ENCODE assay signal across 8 cellular contexts in the genomic region with DNA sequence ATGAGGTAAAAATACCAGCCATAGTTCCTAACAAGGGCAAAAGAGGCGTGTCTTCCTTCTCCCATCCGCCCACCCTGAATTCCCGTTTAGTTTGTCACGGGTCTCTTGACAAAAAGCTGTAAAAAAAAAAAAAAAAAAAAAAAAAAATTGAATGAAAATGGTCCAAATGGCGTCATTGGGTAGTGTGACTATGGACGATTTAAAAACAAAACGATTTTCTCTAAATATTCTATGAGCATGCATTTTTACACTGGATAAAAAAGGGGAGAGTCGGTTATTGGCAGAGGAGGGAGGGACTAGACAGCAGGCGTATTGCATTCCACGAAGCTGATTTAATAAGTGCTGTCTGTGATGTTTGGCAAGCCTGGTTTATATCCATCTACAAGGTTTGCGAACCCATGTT. TPM values are rescaled to one million over a fixed set of nuclear protein-coding genes. Genes with fewer than 3 reads are reported as not detected.
DNase-seq lines count a peak whose midpoint lies in the region; ATAC-seq and TF ChIP-seq lines count a peak whose summit lies in the region.

Gene FAM133A (plus strand): TSS at position 338 of the 403 bp plus-strand sequence. CDS start 35,214 bp downstream, outside the sequence.

- H3K4me3 Mint-ChIP-seq in activated T-helper 1 cell treated with anti-CD3 and anti-CD28 coated beads, Interleukin-12 subunit alpha, Interleukin-12 subunit beta, Interleukin-2, Interleukin-4 antibody, amounts not matched to agents 30 ng/mL and 10 ng/mL and 1 ng/mL, durations not matched to agents 14 hours and 24 hours and 36 hours = peak within 1 kb of the TSS; percentile 89

- ATAC-seq in heart right ventricle = peak; percentile 26 to 77 (median 61)

- peaks cover 8% of the 10 kb centered on the region for H3K27me3 Mint-ChIP-seq in activated T-helper 1 cell treated with anti-CD3 and anti-CD28 coated beads, Interleukin-12 subunit alpha, Interleukin-12 subunit beta, Interleukin-2, Interleukin-4 antibody, amounts not matched to agents 30 ng/mL and 10 ng/mL and 1 ng/mL, durations not matched to agents 14 hours and 24 hours and 36 hours (ENCODE audit: insufficient read depth)

- H3K4me3 ChIP-seq in HUES48 (ENCODE audit: low read depth, low read length) (peak within 1 kb of the TSS; percentile 85), heart right ventricle (peak within 1 kb of the TSS; percentile 39 to 68 (median 61)), rectal smooth muscle tissue (ENCODE audit: low read length) (peak within 1 kb of the TSS; percentile 85)

- DNase-seq in Ammon's horn (ENCODE audit: low spot score) = peak; percentile 51
- no peak for DNase-seq in activated T-helper 1 cell treated with anti-CD3 and anti-CD28 coated beads, Interleukin-12 subunit alpha, Interleukin-12 subunit beta, Interleukin-2, Interleukin-4 antibody, amounts not matched to agents 30 ng/mL and 10 ng/mL and 1 ng/mL, durations not matched to agents 14 hours and 24 hours and 36 hours (ENCODE audit: low spot score)
- DNase-seq in heart right ventricle = peak in 1 of 2 donors; percentile 3
- DNase-seq in occipital lobe (lab: John Stamatoyannopoulos, UW) = no peak
- DNase-seq in HT-29 (ENCODE audit: low spot score) = no peak
- no peak for DNase-seq in COLO668 (lab: John Stamatoyannopoulos, UW; ENCODE audit: unreplicated experiment)

- H3K9me3 ChIP-seq in HUES48 (ENCODE audit: control insufficient read depth, insufficient read depth, low read length) (no peaks in the 10 kb centered on the region), heart right ventricle (no peaks in the 10 kb centered on the region)

- H3K36me3 Mint-ChIP-seq in activated T-helper 1 cell treated with anti-CD3 and anti-CD28 coated beads, Interleukin-12 subunit alpha, Interleukin-12 subunit beta, Interleukin-2, Interleukin-4 antibody, amounts not matched to agents 30 ng/mL and 10 ng/mL and 1 ng/mL, durations not matched to agents 14 hours and 24 hours and 36 hours (ENCODE audit: low read depth) = no peaks in the 10 kb centered on the region

- H3K36me3 ChIP-seq in HUES48 (ENCODE audit: control insufficient read depth, insufficient read depth, low read length) (peaks cover 6% of the 10 kb centered on the region), heart right ventricle (no peaks in the 10 kb centered on the region), rectal smooth muscle tissue (ENCODE audit: control insufficient read depth, insufficient read depth, low read length) (no peaks in the 10 kb centered on the region)

- H3K27me3 ChIP-seq in HUES48 (ENCODE audit: control insufficient read depth, insufficient read depth, low read length) (no peaks in the 10 kb centered on the region), heart right ventricle (peaks cover 0 to 66% (median 0%) of the 10 kb centered on the region in 7 donors), rectal smooth muscle tissue (ENCODE audit: control insufficient read depth, insufficient read depth, low read length) (peaks cover 3% of the 10 kb centered on the region)

- H3K4me1 Mint-ChIP-seq in activated T-helper 1 cell treated with anti-CD3 and anti-CD28 coated beads, Interleukin-12 subunit alpha, Interleukin-12 subunit beta, Interleukin-2, Interleukin-4 antibody, amounts not matched to agents 30 ng/mL and 10 ng/mL and 1 ng/mL, durations not matched to agents 14 hours and 24 hours and 36 hours (ENCODE audit: low read depth) = peaks cover 6% of the 10 kb centered on the region

- intact Hi-C loops in activated T-helper 1 cell treated with anti-CD3 and anti-CD28 coated beads, Interleukin-12 subunit alpha, Interleukin-12 subunit beta, Interleukin-2, Interleukin-4 antibody, amounts not matched to agents 30 ng/mL and 10 ng/mL and 1 ng/mL, durations not matched to agents 14 hours and 24 hours and 36 hours (cut with micrococcal nuclease) = no loop called here
- intact Hi-C loops in heart right ventricle (cut with DNase I) = no loop called here

- 0 to 1% methylated on average over 11 of the region's 11 CpGs for WGBS in heart right ventricle, 2 donors

- no peak within 1 kb of the TSS for H3K27ac ChIP-seq in HUES48 (ENCODE audit: low read depth, low read length)
- peak within 1 kb of the TSS in 7 of 10 donors; percentile 24 to 77 (median 64) for H3K27ac ChIP-seq in heart right ventricle
- H3K27ac ChIP-seq in rectal smooth muscle tissue (ENCODE audit: low read depth, low read length) = peak within 1 kb of the TSS; percentile 61

- H3K4me1 ChIP-seq in HUES48 (ENCODE audit: control insufficient read depth, insufficient read depth, low read length) (peaks cover 9% of the 10 kb centered on the region), heart right ventricle (peaks cover 0 to 12% (median 0%) of the 10 kb centered on the region in 9 donors), rectal smooth muscle tissue (ENCODE audit: control insufficient read depth, insufficient read depth, low read length) (no peaks in the 10 kb centered on the region)

- H3K9ac ChIP-seq in HUES48 (ENCODE audit: low read depth, low read length) = peak within 1 kb of the TSS; percentile 62
- H3K9ac ChIP-seq in rectal smooth muscle tissue (ENCODE audit: low read length) = peak within 1 kb of the TSS; percentile 21

- peak within 1 kb of the TSS; percentile 77 for H3K27ac Mint-ChIP-seq in activated T-helper 1 cell treated with anti-CD3 and anti-CD28 coated beads, Interleukin-12 subunit alpha, Interleukin-12 subunit beta, Interleukin-2, Interleukin-4 antibody, amounts not matched to agents 30 ng/mL and 10 ng/mL and 1 ng/mL, durations not matched to agents 14 hours and 24 hours and 36 hours

- H3K9me3 Mint-ChIP-seq in activated T-helper 1 cell treated with anti-CD3 and anti-CD28 coated beads, Interleukin-12 subunit alpha, Interleukin-12 subunit beta, Interleukin-2, Interleukin-4 antibody, amounts not matched to agents 30 ng/mL and 10 ng/mL and 1 ng/mL, durations not matched to agents 14 hours and 24 hours and 36 hours = no peaks in the 10 kb centered on the region

- TF ChIP-seq CTCF in heart right ventricle (IDR thresholded peaks at IDR 0.05) = no peak

RNA-seq across cellular contexts. Expression of gene FAM133A, which starts in this region (rescaled TPM):
- not detected in 2 replicates for total RNA-seq in activated T-helper 1 cell treated with anti-CD3 and anti-CD28 coated beads, Interleukin-12 subunit alpha, Interleukin-12 subunit beta, Interleukin-2, Interleukin-4 antibody, amounts not matched to agents 30 ng/mL and 10 ng/mL and 1 ng/mL, durations not matched to agents 14 hours and 24 hours and 36 hours
- 1 to 10 TPM in 1 of 10 donors, under 1 TPM in 6, not detected in 3; 0.10 to 1.4 (median 0.32) TPM for total RNA-seq in heart right ventricle
- under 1 TPM; 0.01 to 0.29 TPM for polyA plus RNA-seq in heart right ventricle
- total RNA-seq in occipital lobe = 2.5 TPM
- not detected in 2 replicates for total RNA-seq in HT-29 (2014; rRNA removed; shearing (Covaris generic))
